In genomic region chr19:55316646-55317045, GRCh38 we compare ENCODE assay signal across 34 cellular contexts. TPM values are rescaled to one million over a fixed set of nuclear protein-coding genes. Genes with fewer than 3 reads are reported as not detected.
"Had no signal": no experiment of that assay in that cellular context is flagged by ENCODE, and none has a peak within 500 bp of the region (broad histone marks: within the 10 kb centered on the region; RNA-seq: fewer than 3 reads in every experiment).

No MANE protein-coding gene starts in this region.

- H3K4me1 Mint-ChIP-seq: activated B cell treated with CpG ODN at 0.5 μM for 24 hours had no signal

- H3K36me3 ChIP-seq: ascending aorta, breast epithelium, cardiac muscle cell, esophagus muscularis mucosa, gastrocnemius medialis, WERI-Rb-1 had no signal

- H3K4me3 ChIP-seq: ascending aorta, breast epithelium, cardiac muscle cell, coronary artery, dorsolateral prefrontal cortex, esophagus muscularis mucosa, gastrocnemius medialis, heart left ventricle had no signal

- H3K9me3 Mint-ChIP-seq: activated B cell treated with CpG ODN at 0.5 μM for 24 hours; activated CD8-positive, alpha-beta T cell treated with anti-CD3 and anti-CD28 coated beads for 36 hours; activated naive CD4-positive, alpha-beta T cell treated with anti-CD3 and anti-CD28 coated beads for 36 hours; activated naive CD4-positive, alpha-beta T cell treated with anti-CD3 and anti-CD28 coated beads, Interleukin-2, amount 50 U/mL, for 72 hours; activated naive CD8-positive, alpha-beta T cell treated with anti-CD3 and anti-CD28 coated beads, Interleukin-2, amount 10 ng/mL, durations not matched to agents 7 days and 5 days; activated T-cell treated with anti-CD3 and anti-CD28 coated beads, Interleukin-2, amount 50 U/mL, for 4 hours; activated T-helper 17 cell treated with anti-CD3 and anti-CD28 coated beads, Interleukin-2, amount 50 U/mL, for 72 hours; brain; dendritic cell treated with granulocyte-macrophage colony-stimulating factor and Interleukin-4, amounts not matched to agents 40 ng/mL and 50 ng/mL, for 4 days; endodermal cell; T-helper 2 cell treated with Interferon-gamma antibody and Interleukin-4, amounts not matched to agents 5 μg/mL and 100 μg/mL, for 36 hours had no signal

- H3K27ac ChIP-seq: ascending aorta, cardiac muscle cell, coronary artery, dorsolateral prefrontal cortex, esophagus muscularis mucosa, foreskin keratinocyte, gastrocnemius medialis, heart left ventricle, WERI-Rb-1 had no signal

- H3K36me3 Mint-ChIP-seq: activated naive CD4-positive, alpha-beta T cell treated with anti-CD3 and anti-CD28 coated beads, Interleukin-2, amount 50 U/mL, for 72 hours; activated naive CD8-positive, alpha-beta T cell treated with anti-CD3 and anti-CD28 coated beads, Interleukin-2, amount 10 ng/mL, durations not matched to agents 7 days and 5 days; brain had no signal

- DNase-seq: activated B cell treated with CpG ODN at 0.5 μM for 24 hours; activated CD4-positive, alpha-beta T cell treated with anti-CD3 and anti-CD28 coated beads for 48 hours; activated CD4-positive, alpha-beta T cell treated with anti-CD3 and anti-CD28 coated beads, Interleukin-2, amount 50 U/mL, for 1 hour; activated CD4-positive, alpha-beta T cell treated with anti-CD3 and anti-CD28 coated beads, Interleukin-2, amount 50 U/mL, for 48 hours; activated CD8-positive, alpha-beta memory T cell treated with anti-CD3 and anti-CD28 coated beads for 24 hours; activated CD8-positive, alpha-beta T cell treated with anti-CD3 and anti-CD28 coated beads for 36 hours; activated effector memory CD4-positive, alpha-beta T cell treated with Interleukin-2 at 50 U/mL for 16 hours; activated gamma-delta T cell treated with Interleukin-2 at 50 U/mL for 16 hours; activated naive CD4-positive, alpha-beta T cell treated with anti-CD3 and anti-CD28 coated beads for 36 hours; activated naive CD8-positive, alpha-beta T cell treated with anti-CD3 and anti-CD28 coated beads, Interleukin-2, amount 10 ng/mL, durations not matched to agents 7 days and 5 days; activated T-cell treated with anti-CD3 and anti-CD28 coated beads, Interleukin-2, amount 50 U/mL, for 4 hours; central memory CD4-positive, alpha-beta T cell; dorsolateral prefrontal cortex; effector memory CD4-positive, alpha-beta T cell; endodermal cell; erythroblast; gastrocnemius medialis; glutamatergic neuron; heart left ventricle; T-helper 17 cell; T1000; WERI-Rb-1 had no signal

- H3K9me3 ChIP-seq: ascending aorta, breast epithelium, esophagus muscularis mucosa, gastrocnemius medialis had no signal

- H3K4me3 Mint-ChIP-seq: activated B cell treated with CpG ODN at 0.5 μM for 24 hours; activated CD8-positive, alpha-beta T cell treated with anti-CD3 and anti-CD28 coated beads for 36 hours; activated naive CD4-positive, alpha-beta T cell treated with anti-CD3 and anti-CD28 coated beads for 36 hours; activated naive CD8-positive, alpha-beta T cell treated with anti-CD3 and anti-CD28 coated beads, Interleukin-2, amount 10 ng/mL, durations not matched to agents 7 days and 5 days; activated T-cell treated with anti-CD3 and anti-CD28 coated beads, Interleukin-2, amount 50 U/mL, for 4 hours; activated T-helper 17 cell treated with anti-CD3 and anti-CD28 coated beads, Interleukin-2, amount 50 U/mL, for 72 hours; brain; dendritic cell treated with granulocyte-macrophage colony-stimulating factor and Interleukin-4, amounts not matched to agents 40 ng/mL and 50 ng/mL, for 4 days; endodermal cell; T-helper 17 cell; T-helper 2 cell treated with Interferon-gamma antibody and Interleukin-4, amounts not matched to agents 5 μg/mL and 100 μg/mL, for 36 hours had no signal

- H3K27me3 ChIP-seq: ascending aorta, cardiac muscle cell, dorsolateral prefrontal cortex, gastrocnemius medialis had no signal

- H3K27ac Mint-ChIP-seq: activated B cell treated with CpG ODN at 0.5 μM for 24 hours; activated CD8-positive, alpha-beta T cell treated with anti-CD3 and anti-CD28 coated beads for 36 hours; activated naive CD4-positive, alpha-beta T cell treated with anti-CD3 and anti-CD28 coated beads for 36 hours; activated naive CD4-positive, alpha-beta T cell treated with anti-CD3 and anti-CD28 coated beads, Interleukin-2, amount 50 U/mL, for 72 hours; activated naive CD8-positive, alpha-beta T cell treated with anti-CD3 and anti-CD28 coated beads, Interleukin-2, amount 10 ng/mL, durations not matched to agents 7 days and 5 days; activated T-helper 17 cell treated with anti-CD3 and anti-CD28 coated beads, Interleukin-2, amount 50 U/mL, for 72 hours; brain; dendritic cell treated with granulocyte-macrophage colony-stimulating factor and Interleukin-4, amounts not matched to agents 40 ng/mL and 50 ng/mL, for 4 days; endodermal cell; T-helper 17 cell; T-helper 2 cell treated with Interferon-gamma antibody and Interleukin-4, amounts not matched to agents 5 μg/mL and 100 μg/mL, for 36 hours had no signal

- H3K4me1 ChIP-seq: ascending aorta, breast epithelium, foreskin keratinocyte, gastrocnemius medialis, heart left ventricle had no signal

- H3K27me3 Mint-ChIP-seq: activated CD8-positive, alpha-beta T cell treated with anti-CD3 and anti-CD28 coated beads for 36 hours; activated T-helper 17 cell treated with anti-CD3 and anti-CD28 coated beads, Interleukin-2, amount 50 U/mL, for 72 hours; brain; dendritic cell treated with granulocyte-macrophage colony-stimulating factor and Interleukin-4, amounts not matched to agents 40 ng/mL and 50 ng/mL, for 4 days had no signal

- ATAC-seq: activated CD4-positive, CD25-positive, alpha-beta regulatory T cell treated with anti-CD3 and anti-CD28 coated beads, Interleukin-2, amount 50 U/mL, for 24 hours; activated CD8-positive, alpha-beta T cell treated with anti-CD3 and anti-CD28 coated beads for 36 hours; activated naive CD4-positive, alpha-beta T cell treated with anti-CD3 and anti-CD28 coated beads, Interleukin-2, amount 50 U/mL, for 72 hours; activated T-cell treated with anti-CD3 and anti-CD28 coated beads, Interleukin-2, amount 50 U/mL, for 4 hours; activated T-helper 17 cell treated with anti-CD3 and anti-CD28 coated beads, Interleukin-2, amount 50 U/mL, for 72 hours; gastrocnemius medialis; heart left ventricle; T-helper 17 cell had no signal

RNA-seq across cellular contexts. Expression of gene TMEM150B, which starts 8.5 kb away (rescaled TPM):
- total RNA-seq: activated B cell treated with CpG ODN at 0.5 μM for 24 hours; activated CD8-positive, alpha-beta T cell treated with anti-CD3 and anti-CD28 coated beads for 36 hours; activated naive CD4-positive, alpha-beta T cell treated with anti-CD3 and anti-CD28 coated beads for 36 hours; activated naive CD4-positive, alpha-beta T cell treated with anti-CD3 and anti-CD28 coated beads, Interleukin-2, amount 50 U/mL, for 72 hours; activated T-cell treated with anti-CD3 and anti-CD28 coated beads, Interleukin-2, amount 50 U/mL, for 4 hours; ascending aorta; cardiac muscle cell; foreskin keratinocyte had no signal
- polyA plus RNA-seq: cardiac muscle cell, foreskin keratinocyte had no signal

RNA-seq across cellular contexts. Expression of gene BRSK1, which starts 32.8 kb away (rescaled TPM):
- total RNA-seq: gastrocnemius medialis had no signal

RNA-seq across cellular contexts. Expression of gene COX6B2, which starts 37.9 kb away (rescaled TPM):
- total RNA-seq: activated B cell treated with CpG ODN at 0.5 μM for 24 hours; activated CD8-positive, alpha-beta T cell treated with anti-CD3 and anti-CD28 coated beads for 36 hours; activated T-cell treated with anti-CD3 and anti-CD28 coated beads, Interleukin-2, amount 50 U/mL, for 4 hours; ascending aorta; cardiac muscle cell; gastrocnemius medialis had no signal
- polyA plus RNA-seq: heart left ventricle had no signal
